In genomic region chr5:177454397-177455035, GRCh38 we compare ENCODE assay signal across 8 cellular contexts. TPM values are rescaled to one million over a fixed set of nuclear protein-coding genes. Genes with fewer than 3 reads are reported as not detected.
DNase-seq lines count a peak whose midpoint lies in the region; ATAC-seq, FAIRE-seq and TF ChIP-seq lines count a peak whose summit lies in the region.

No MANE protein-coding gene starts in this region.

- H3K36me3 ChIP-seq in HCT116 (ENCODE audit: control insufficient read depth in 1 of 2, insufficient read depth in 2 of 2, low read length in 2 of 2) (peaks cover 0 to 11% of the 10 kb centered on the region in 2 experiments; a peak in 1 of 4 replicates), MM.1S (replicated peaks; ENCODE audit: insufficient read depth, low read length) (no peaks in the 10 kb centered on the region), pancreas (no peaks in the 10 kb centered on the region), thyroid gland (peaks cover 12 to 14% of the 10 kb centered on the region in 2 donors)

- H3K9me2 ChIP-seq in HCT116 (ENCODE audit: insufficient read depth) (no peaks in the 10 kb centered on the region), MM.1S (replicated peaks; ENCODE audit: insufficient read depth, low read length) (no peaks in the 10 kb centered on the region)

- H3K27me3 ChIP-seq in HCT116 (ENCODE audit: insufficient read depth, low read length), result no peaks in the 10 kb centered on the region
- peaks cover 6% of the 10 kb centered on the region; the same call in 1 of the 2 replicates for H3K27me3 ChIP-seq in MM.1S (replicated peaks; ENCODE audit: insufficient read depth, low read length)
- no peaks in the 10 kb centered on the region for H3K27me3 ChIP-seq in pancreas
- no peaks in the 10 kb centered on the region for H3K27me3 ChIP-seq in thyroid gland

- H3K4me2 ChIP-seq in HCT116 (ENCODE audit: low read length), result peak overlapping the region; percentile 96
- peak overlapping the region; percentile 97 for H3K4me2 ChIP-seq in MM.1S (ENCODE audit: low read depth, low read length)

- peaks cover 18% of the 10 kb centered on the region for H3K4me1 Mint-ChIP-seq in activated naive CD8-positive, alpha-beta T cell treated with anti-CD3 and anti-CD28 coated beads for 36 hours

- TF ChIP-seq RAD21 in HCT116 (IDR thresholded peaks at IDR 0.05; ENCODE audit: low read depth), result no peak

- no TSS peak for BruUV-seq in HCT116 (replicated peaks; lab: Mats Ljungman, UMichigan)

- intact Hi-C loops in HCT116 (cut with micrococcal nuclease) (loop anchor here (1.0 kb wide), 3 partner anchors 50 to 136 kb away; no protein-coding TSS in a partner anchor), Right ventricle myocardium inferior (cut with DNase I) (loop anchor here (1.0 to 5.0 kb wide), 4 partner anchors 28 to 137 kb away; partner anchors contain the start of gene GRK6), pancreas (cut with DNase I) (loop anchor here in 2 of 3 donors (5.0 to 10.0 kb wide), 3 partner anchors 47 to 140 kb away; partner anchors contain the start of genes F12 (in 1 of the 2) and MXD3 (in 1 of the 2)), thyroid gland (cut with DNase I) (loop anchor here (5.0 kb wide), 3 partner anchors 52 to 137 kb away; partner anchors contain the start of gene PFN3)

- POLR2A ChIA-PET in HCT116 (lab: Charles Lee), result interaction anchor here (0.7 to 2.3 kb wide), 8 partner anchors 8 to 103 kb away, joined by 3 to 7 read pairs (median 5); partner anchors contain the start of genes GRK6, LMAN2, PDLIM7 and PRR7

- H3K9me3 Mint-ChIP-seq in activated naive CD8-positive, alpha-beta T cell treated with anti-CD3 and anti-CD28 coated beads for 36 hours, result no peaks in the 10 kb centered on the region

- no peak for FAIRE-seq in pancreas (lab: Jason Lieb, UNC)

- 0 to 1% methylated on average over 54 to 84 of the region's 84 CpGs for WGBS in pancreas, 2 donors
- 0% methylated on average over 3 of the region's 84 CpGs; no CpG with 5 or more reads in 1 of the 2 donors for WGBS in thyroid gland, 2 donors

- H3K27ac ChIP-seq in HCT116 (ENCODE audit: low read depth, low read length) (peak overlapping the region; percentile 96), MM.1S (ENCODE audit: low read length) (peak overlapping the region; percentile 78), pancreas (peak overlapping the region; percentile 70 to 88 (median 82)), thyroid gland (peak overlapping the region in 2 of 3 donors; percentile 38 to 72)

- H3K4me1 ChIP-seq in HCT116 (ENCODE audit: control insufficient read depth in 1 of 2, insufficient read depth in 2 of 2, low read length in 2 of 2), result peaks cover 18 to 60% of the 10 kb centered on the region in 2 experiments; a peak in 3 of 4 replicates
- H3K4me1 ChIP-seq in MM.1S (ENCODE audit: low read length), result peaks cover 17% of the 10 kb centered on the region
- H3K4me1 ChIP-seq in pancreas, result peaks cover 4 to 12% (median 5%) of the 10 kb centered on the region in 3 donors
- peaks cover 10 to 15% of the 10 kb centered on the region in 2 donors for H3K4me1 ChIP-seq in thyroid gland

- TF ChIP-seq POLR2A in HCT116 (IDR thresholded peaks at IDR 0.05; ENCODE audit: borderline replicate concordance, extremely low read depth, insufficient read depth, insufficient read length) (no peak), thyroid gland (IDR thresholded peaks at IDR 0.05) (no peak)

- peaks cover 15% of the 10 kb centered on the region for H3F3A ChIP-seq in MM.1S (ENCODE audit: insufficient read depth, low read length)

- H2AFZ ChIP-seq in HCT116 (ENCODE audit: low read depth, low read length, poor library complexity, severe bottlenecking), result no peak overlapping the region
- peak overlapping the region; percentile 79 for H2AFZ ChIP-seq in MM.1S (ENCODE audit: low read length)

- H4K20me1 ChIP-seq in HCT116 (ENCODE audit: insufficient read depth) (no peaks in the 10 kb centered on the region), MM.1S (ENCODE audit: insufficient read depth, low read length) (no peaks in the 10 kb centered on the region)

- TF ChIP-seq CTCF in HCT116 (IDR thresholded peaks at IDR 0.05 in 2 of 3, conservative IDR thresholded peaks at IDR 0.05 in 1 of 3; ENCODE audit: borderline replicate concordance in 1 of 3, insufficient read depth in 1 of 3, low read depth in 2 of 3, low read length in 2 of 3) (peak in 2 of 3 experiments; percentile 76 to 95; a peak in 4 of 6 replicates), MM.1S (IDR thresholded peaks at IDR 0.05; ENCODE audit: low read length) (peak; percentile 86), pancreas (IDR thresholded peaks at IDR 0.05) (peak; percentile 90 to 96 (median 94)), thyroid gland (IDR thresholded peaks at IDR 0.05) (peak; percentile 58 to 97 (median 93))

- H3K27ac Mint-ChIP-seq in activated naive CD8-positive, alpha-beta T cell treated with anti-CD3 and anti-CD28 coated beads for 36 hours, result no peak overlapping the region

- H3K27me3 Mint-ChIP-seq in activated naive CD8-positive, alpha-beta T cell treated with anti-CD3 and anti-CD28 coated beads for 36 hours, result no peaks in the 10 kb centered on the region

- peak overlapping the region; percentile 84 for H3K4me3 Mint-ChIP-seq in activated naive CD8-positive, alpha-beta T cell treated with anti-CD3 and anti-CD28 coated beads for 36 hours

- H3K79me2 ChIP-seq in HCT116 (ENCODE audit: insufficient read depth, low read length) (peaks cover 19% of the 10 kb centered on the region), MM.1S (ENCODE audit: low read length) (no peaks in the 10 kb centered on the region; the same call in 1 of the 2 replicates)

- H3K36me3 Mint-ChIP-seq in activated naive CD8-positive, alpha-beta T cell treated with anti-CD3 and anti-CD28 coated beads for 36 hours, result peaks cover 4% of the 10 kb centered on the region

- peak overlapping the region; percentile 74; the same call in 1 of the 2 replicates for H3K4me3 ChIP-seq in GM08714 (ENCODE audit: low read length)
- H3K4me3 ChIP-seq in HCT116 (replicated peaks in 1 of 2; ENCODE audit: low read depth in 1 of 2, low read length in 2 of 2), result peak overlapping the region; percentile 68 to 76
- H3K4me3 ChIP-seq in MM.1S (ENCODE audit: low read length), result peak overlapping the region; percentile 76
- H3K4me3 ChIP-seq in pancreas, result peak overlapping the region; percentile 38 to 69 (median 63)
- peak overlapping the region; percentile 58 to 71 (median 62) for H3K4me3 ChIP-seq in thyroid gland (replicated peaks in 1 of 3)

- H3K9ac ChIP-seq in HCT116 (ENCODE audit: low read length) (peak overlapping the region; percentile 92), MM.1S (ENCODE audit: low read length) (peak overlapping the region; percentile 87)

- DNase-seq in HCT116 (ENCODE audit: low read depth, low spot score), result peak; percentile 62
- DNase-seq in MM.1S, result peak; percentile 91
- peak; percentile 87 for DNase-seq in SKM-1 treated with dmso at 0.1 percent for 144 hours (lab: John Stamatoyannopoulos, UW; ENCODE audit: unreplicated experiment)
- DNase-seq in activated naive CD8-positive, alpha-beta T cell treated with anti-CD3 and anti-CD28 coated beads for 36 hours, result peak; percentile 93
- peak; percentile 95 for DNase-seq in Right ventricle myocardium inferior (ENCODE audit: missing footprints)
- peak; percentile 88 to 100 (median 96) for DNase-seq in pancreas
- DNase-seq in thyroid gland, result peak; percentile 92

- CTCF ChIA-PET in HCT116 (lab: Charles Lee), result interaction anchor here (0.9 to 6.8 kb wide), 19 partner anchors 9 to 340 kb away, joined by 3 to 85 read pairs (median 6); partner anchors contain the start of genes GRK6, LMAN2, PDLIM7 and PFN3

- H3K9me3 ChIP-seq in HCT116 (ENCODE audit: control insufficient read depth in 1 of 2, insufficient read depth in 1 of 2, low read depth in 1 of 2, low read length in 2 of 2) (no peaks in the 10 kb centered on the region), MM.1S (replicated peaks; ENCODE audit: insufficient read depth, low read length) (no peaks in the 10 kb centered on the region), pancreas (no peaks in the 10 kb centered on the region), thyroid gland (no peaks in the 10 kb centered on the region)

- ATAC-seq in HCT116, result peak; percentile 52
- peak; percentile 68 for ATAC-seq in Right ventricle myocardium inferior
- ATAC-seq in pancreas, result peak; percentile 63 to 81 (median 74)

- RAD21 ChIA-PET in HCT116 (lab: Charles Lee; ENCODE audit: low non-redundant PET in 1 of 2, low total read pairs in 2 of 2, uncharacterized antibody in 2 of 2, unreplicated experiment in 2 of 2), result interaction anchor here (0.6 to 0.9 kb wide), 4 partner anchors 23 to 145 kb away, joined by 3 to 7 read pairs (median 4); partner anchors contain the start of gene GRK6 (in 1 of the 2)

RNA-seq across cellular contexts. Expression of gene PRR7, which starts 7.9 kb away (rescaled TPM):
- 39.9 TPM for total RNA-seq in HCT116 (2021; ENCODE audit: unreplicated experiment)
- polyA plus RNA-seq in HCT116 (2012), result 28.9 and 29.4 TPM in 2 replicates
- 10 to 100 TPM; 21.5 to 21.8 TPM for total RNA-seq in activated naive CD8-positive, alpha-beta T cell treated with anti-CD3 and anti-CD28 coated beads for 36 hours
- 1.4 TPM for total RNA-seq in Right ventricle myocardium inferior
- total RNA-seq in pancreas, result 1 to 10 TPM; 1.7 to 3.5 (median 2.5) TPM
- polyA plus RNA-seq in pancreas, result 1 to 10 TPM; 2.8 to 3.2 TPM
- total RNA-seq in thyroid gland, result 1 to 10 TPM; 1.4 to 4.7 (median 4.2) TPM

RNA-seq across cellular contexts. Expression of gene DBN1, which starts 18.9 kb away (rescaled TPM):
- total RNA-seq in HCT116 (2021; ENCODE audit: unreplicated experiment), result 144 TPM
- 110 and 117 TPM in 2 replicates for polyA plus RNA-seq in HCT116 (2012)
- 100 to 1,000 TPM; 100 to 106 TPM for total RNA-seq in activated naive CD8-positive, alpha-beta T cell treated with anti-CD3 and anti-CD28 coated beads for 36 hours
- total RNA-seq in Right ventricle myocardium inferior, result 32.2 TPM
- total RNA-seq in pancreas, result 10 to 100 TPM; 10.2 to 38.2 (median 15.7) TPM
- polyA plus RNA-seq in pancreas, result 10 to 100 TPM; 17.1 to 29.2 TPM
- total RNA-seq in thyroid gland, result 10 to 100 TPM; 61.4 to 98.8 (median 68.0) TPM

RNA-seq across cellular contexts. Expression of gene GRK6, which starts 28.0 kb away (rescaled TPM):
- total RNA-seq in HCT116 (2021; ENCODE audit: unreplicated experiment) (89.3 TPM), Right ventricle myocardium inferior (18.1 TPM), pancreas (10 to 100 TPM; 10.6 to 14.5 (median 12.3) TPM), thyroid gland (10 to 100 TPM; 14.0 to 27.8 (median 18.8) TPM)
- 88.3 and 90.2 TPM in 2 replicates for polyA plus RNA-seq in HCT116 (2012)
- 100 to 1,000 TPM; 113 to 115 TPM for total RNA-seq in activated naive CD8-positive, alpha-beta T cell treated with anti-CD3 and anti-CD28 coated beads for 36 hours
- 1 to 10 TPM; 7.2 to 7.6 TPM for polyA plus RNA-seq in pancreas

RNA-seq across cellular contexts. Expression of gene PDLIM7, which starts 42.9 kb away (rescaled TPM):
- total RNA-seq in HCT116 (2021; ENCODE audit: unreplicated experiment) (153 TPM), Right ventricle myocardium inferior (43.1 TPM), pancreas (10 to 100 TPM in 2 of 6 donors, 1 to 10 TPM in 4; 3.9 to 39.9 (median 8.7) TPM), thyroid gland (10 to 100 TPM; 23.2 to 52.4 (median 34.8) TPM)
- 152 and 163 TPM in 2 replicates for polyA plus RNA-seq in HCT116 (2012)
- 10 to 100 TPM; 38.5 to 41.9 TPM for total RNA-seq in activated naive CD8-positive, alpha-beta T cell treated with anti-CD3 and anti-CD28 coated beads for 36 hours
- polyA plus RNA-seq in pancreas, result 10 to 100 TPM; 23.2 to 38.0 TPM

RNA-seq across cellular contexts. Expression of gene F12, which starts 45.2 kb away (rescaled TPM):
- 30.0 TPM for total RNA-seq in HCT116 (2021; ENCODE audit: unreplicated experiment)
- 46.8 and 58.1 TPM in 2 replicates for polyA plus RNA-seq in HCT116 (2012)
- total RNA-seq in activated naive CD8-positive, alpha-beta T cell treated with anti-CD3 and anti-CD28 coated beads for 36 hours, result 1 to 10 TPM; 5.6 TPM
- total RNA-seq in Right ventricle myocardium inferior, result not detected
- 1 to 10 TPM in 5 of 6 donors, under 1 TPM in 1; 0.83 to 2.6 (median 1.8) TPM for total RNA-seq in pancreas
- polyA plus RNA-seq in pancreas, result 1 to 10 TPM; 1.1 to 2.2 TPM
- 1 to 10 TPM in 2 of 4 donors, under 1 TPM in 1, not detected in 1; 0.42 to 2.6 (median 1.1) TPM for total RNA-seq in thyroid gland

Comparison
In these comparisons a context has a peak if more than half of its experiments do, and no peak if none do; other contexts are left out.
1. Peak in every context shown above with its lines: DNase-seq, ATAC-seq, H3K4me3 ChIP-seq and H3K27ac ChIP-seq.